Comparison of ENCODE assay signal across 1 cellular context in genomic region chr6:128860782-128861181, GRCh38.
TF ChIP-seq lines count a peak whose summit lies in the region.

No MANE protein-coding gene starts in this region.

TF ChIP-seq in HEK293, 187 proteins besides CTCF, POLR2A, EP300 and RAD21 (continued from another document):
- TF ChIP-seq ZBTB21 (tag by site-specific recombination; IDR thresholded peaks at IDR 0.05) (no peak), SETDB1 (IDR thresholded peaks at IDR 0.05; ENCODE audit: insufficient read length, low read length) (peak; percentile 85), ZNF600 (tag by site-specific recombination; IDR thresholded peaks at IDR 0.05) (no peak), WT1 (tag by site-specific recombination; IDR thresholded peaks at IDR 0.05) (no peak), TRIM28 (IDR thresholded peaks at IDR 0.05; ENCODE audit: borderline replicate concordance, low read length) (peak; percentile 89; the same call in 1 of the 2 replicates), AEBP2 (tag by site-specific recombination; IDR thresholded peaks at IDR 0.05; ENCODE audit: borderline replicate concordance) (no peak), ZNF560 (tag by site-specific recombination; IDR thresholded peaks at IDR 0.05; ENCODE audit: borderline replicate concordance) (no peak), ZNF610 (tag by site-specific recombination; IDR thresholded peaks at IDR 0.05; ENCODE audit: borderline replicate concordance) (no peak), MEIS1 (CRISPR knock-in tag; IDR thresholded peaks at IDR 0.05; ENCODE audit: borderline replicate concordance) (no peak)
